21 cellular contexts compared by ENCODE assay signal in the genomic region with DNA sequence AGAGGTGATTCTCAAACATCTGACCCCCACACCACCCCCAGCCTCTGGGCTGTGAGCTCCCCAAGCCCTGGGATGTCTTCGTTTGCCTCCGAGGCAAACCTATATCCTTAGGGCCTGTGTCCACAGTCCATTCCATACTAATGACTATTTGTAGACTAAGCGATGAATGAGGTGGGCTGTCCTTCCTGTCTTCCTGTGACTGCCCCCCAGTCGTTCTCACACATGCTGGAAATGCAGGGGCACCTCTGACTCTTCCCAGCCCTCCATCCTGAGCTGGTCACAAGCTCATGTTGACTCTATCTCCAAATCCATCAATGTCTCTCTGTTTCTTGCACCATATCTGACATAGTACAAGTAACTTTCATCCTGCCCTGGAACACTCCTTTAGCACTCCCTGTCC. TPM values are rescaled to one million over a fixed set of nuclear protein-coding genes. Genes with fewer than 3 reads are reported as not detected.
A peak's percentile ranks its signal among the peaks of the same experiment; 100 is the strongest.
DNase-seq lines count a peak whose midpoint lies in the region; ATAC-seq and TF ChIP-seq lines count a peak whose summit lies in the region.
"Had no signal": no experiment of that assay in that cellular context is flagged by ENCODE, and none has a peak within 500 bp of the region (broad histone marks: within the 10 kb centered on the region; RNA-seq: fewer than 3 reads in every experiment).

No MANE protein-coding gene starts in this region.

- peaks cover 25% of the 10 kb centered on the region for H3K4me1 ChIP-seq in CD4-positive, alpha-beta memory T cell (ENCODE audit: insufficient read depth, low read length)
- peaks cover 12 to 13% of the 10 kb centered on the region in 2 donors for H3K4me1 ChIP-seq in naive thymus-derived CD4-positive, alpha-beta T cell (ENCODE audit: control insufficient read depth in 2 of 2, insufficient read depth in 2 of 2, low read length in 2 of 2)
- peaks cover 0 to 40% of the 10 kb centered on the region in 2 donors for H3K4me1 ChIP-seq in right atrium auricular region

- TF ChIP-seq CTCF in right atrium auricular region (IDR thresholded peaks at IDR 0.05): no peak

- POLR2A ChIA-PET in activated CD4-positive, alpha-beta T cell treated with anti-CD3 and anti-CD28 coated beads, Interleukin-2, amount 10 ng/mL, durations not matched to agents 7 days and 5 days (lab: Charles Lee): interaction anchor here (0.9 kb wide), 1 partner anchor 9 kb away, joined by 3 read pairs; no protein-coding TSS in a partner anchor
- POLR2A ChIA-PET in CD4-positive, alpha-beta memory T cell (lab: Charles Lee; ENCODE audit: partially characterized antibody): no interaction called here
- POLR2A ChIA-PET in naive thymus-derived CD4-positive, alpha-beta T cell (lab: Charles Lee): interaction anchor here (0.6 to 1.0 kb wide), 2 partner anchors 26 to 194 kb away, joined by 3 to 4 read pairs; no protein-coding TSS in a partner anchor

- no peaks in the 10 kb centered on the region for H3K27me3 ChIP-seq in CD4-positive, alpha-beta memory T cell (ENCODE audit: insufficient read depth, low read length)
- no peaks in the 10 kb centered on the region for H3K27me3 ChIP-seq in naive thymus-derived CD4-positive, alpha-beta T cell (ENCODE audit: control insufficient read depth in 2 of 2, insufficient read depth in 2 of 2, low read length in 2 of 2)
- no peaks in the 10 kb centered on the region for H3K27me3 ChIP-seq in right atrium auricular region
- H3K27me3 ChIP-seq: BLaER1 had no signal

- H3K36me3 ChIP-seq in CD4-positive, alpha-beta memory T cell (ENCODE audit: insufficient read depth, low read length): peaks cover 48% of the 10 kb centered on the region
- peaks cover 18 to 72% (median 24%) of the 10 kb centered on the region in 3 experiments for H3K36me3 ChIP-seq in naive thymus-derived CD4-positive, alpha-beta T cell (ENCODE audit: control insufficient read depth in 2 of 3, insufficient read depth in 3 of 3, low read length in 3 of 3)
- peaks cover 21% of the 10 kb centered on the region for H3K36me3 ChIP-seq in right atrium auricular region
- H3K36me3 ChIP-seq: HAP-1 had no signal

- H3K4me3 ChIP-seq in CD4-positive, alpha-beta memory T cell (ENCODE audit: low read length in 2 of 2): no peak overlapping the region
- H3K4me3 ChIP-seq in naive thymus-derived CD4-positive, alpha-beta T cell (ENCODE audit: low read length): no peak overlapping the region
- no peak overlapping the region for H3K4me3 ChIP-seq in right atrium auricular region
- H3K4me3 ChIP-seq: BLaER1, HAP-1 had no signal

- H3K36me3 Mint-ChIP-seq in activated CD4-positive, alpha-beta T cell treated with anti-CD3 and anti-CD28 coated beads, Interleukin-2, amount 10 ng/mL, durations not matched to agents 7 days and 5 days (ENCODE audit: low read depth): peaks cover 50% of the 10 kb centered on the region
- peaks cover 25 to 60% of the 10 kb centered on the region in 2 donors for H3K36me3 Mint-ChIP-seq in CD4-positive, alpha-beta memory T cell
- peaks cover 3 to 34% (median 24%) of the 10 kb centered on the region in 5 donors for H3K36me3 Mint-ChIP-seq in naive thymus-derived CD4-positive, alpha-beta T cell

- H3K9me3 Mint-ChIP-seq in activated CD4-positive, alpha-beta T cell treated with anti-CD3 and anti-CD28 coated beads, Interleukin-2, amount 10 ng/mL, durations not matched to agents 7 days and 5 days: no peaks in the 10 kb centered on the region
- no peaks in the 10 kb centered on the region for H3K9me3 Mint-ChIP-seq in CD4-positive, alpha-beta memory T cell
- H3K9me3 Mint-ChIP-seq in naive thymus-derived CD4-positive, alpha-beta T cell: peaks cover 0 to 2% (median 0%) of the 10 kb centered on the region in 11 donors

- H3K4me3 Mint-ChIP-seq in activated CD4-positive, alpha-beta T cell treated with anti-CD3 and anti-CD28 coated beads, Interleukin-2, amount 10 ng/mL, durations not matched to agents 7 days and 5 days: no peak overlapping the region
- peak overlapping the region in 2 of 8 donors; percentile 11 to 49 for H3K4me3 Mint-ChIP-seq in CD4-positive, alpha-beta memory T cell
- H3K4me3 Mint-ChIP-seq in naive thymus-derived CD4-positive, alpha-beta T cell: peak overlapping the region in 1 of 10 donors; percentile 39

- intact Hi-C loops in CD4-positive, alpha-beta memory T cell (cut with micrococcal nuclease): no loop called here
- intact Hi-C loops in naive thymus-derived CD4-positive, alpha-beta T cell (cut with micrococcal nuclease): loop anchor here in 1 of 2 donors (10.0 kb wide), 1 partner anchor 776 kb away; the partner anchor contains the start of gene FAM168A

- no peak for ATAC-seq in naive thymus-derived CD4-positive, alpha-beta T cell
- no peak for ATAC-seq in GM18861 (IDR thresholded peaks at IDR 0.05; ENCODE audit: unreplicated experiment)

- H3K27ac ChIP-seq in CD4-positive, alpha-beta memory T cell (ENCODE audit: low read depth, low read length): no peak overlapping the region
- peak overlapping the region; percentile 12 for H3K27ac ChIP-seq in naive thymus-derived CD4-positive, alpha-beta T cell (ENCODE audit: low read depth, low read length)
- no peak overlapping the region for H3K27ac ChIP-seq in right atrium auricular region
- H3K27ac ChIP-seq: BLaER1 had no signal

- H3K27me3 Mint-ChIP-seq in activated CD4-positive, alpha-beta T cell treated with anti-CD3 and anti-CD28 coated beads, Interleukin-2, amount 10 ng/mL, durations not matched to agents 7 days and 5 days: no peaks in the 10 kb centered on the region
- no peaks in the 10 kb centered on the region for H3K27me3 Mint-ChIP-seq in CD4-positive, alpha-beta memory T cell
- H3K27me3 Mint-ChIP-seq in naive thymus-derived CD4-positive, alpha-beta T cell: no peaks in the 10 kb centered on the region

- H3K9me3 ChIP-seq in CD4-positive, alpha-beta memory T cell (ENCODE audit: control insufficient read depth in 1 of 2, low read length in 2 of 2): no peaks in the 10 kb centered on the region
- H3K9me3 ChIP-seq in naive thymus-derived CD4-positive, alpha-beta T cell (ENCODE audit: control insufficient read depth in 2 of 3, low read length in 3 of 3): no peaks in the 10 kb centered on the region
- no peaks in the 10 kb centered on the region for H3K9me3 ChIP-seq in right atrium auricular region
- H3K9me3 ChIP-seq: BLaER1, HAP-1 had no signal

- H3K4me1 Mint-ChIP-seq in activated CD4-positive, alpha-beta T cell treated with anti-CD3 and anti-CD28 coated beads, Interleukin-2, amount 10 ng/mL, durations not matched to agents 7 days and 5 days: peaks cover 26% of the 10 kb centered on the region
- H3K4me1 Mint-ChIP-seq in CD4-positive, alpha-beta memory T cell: peaks cover 19 to 52% (median 36%) of the 10 kb centered on the region in 4 donors
- peaks cover 15 to 49% (median 37%) of the 10 kb centered on the region in 7 donors for H3K4me1 Mint-ChIP-seq in naive thymus-derived CD4-positive, alpha-beta T cell

- peak overlapping the region; percentile 6 for H3K27ac Mint-ChIP-seq in activated CD4-positive, alpha-beta T cell treated with anti-CD3 and anti-CD28 coated beads, Interleukin-2, amount 10 ng/mL, durations not matched to agents 7 days and 5 days
- H3K27ac Mint-ChIP-seq in CD4-positive, alpha-beta memory T cell: peak overlapping the region in 4 of 7 donors; percentile 4 to 100 (median 68)
- H3K27ac Mint-ChIP-seq in naive thymus-derived CD4-positive, alpha-beta T cell: peak overlapping the region in 7 of 9 donors; percentile 23 to 83 (median 62)

- DNase-seq in activated CD4-positive, alpha-beta T cell treated with anti-CD3 and anti-CD28 coated beads, Interleukin-2, amount 10 ng/mL, durations not matched to agents 7 days and 5 days: no peak
- DNase-seq in activated CD4-positive, alpha-beta T cell treated with anti-CD3 and anti-CD28 coated beads, Interleukin-2, amount 50 U/mL, for 48 hours: no peak
- no peak for DNase-seq in CD4-positive, alpha-beta memory T cell
- peak; percentile 78 for DNase-seq in RKO (ENCODE audit: low spot score)
- no peak for DNase-seq in naive thymus-derived CD4-positive, alpha-beta T cell
- DNase-seq in right atrium auricular region (ENCODE audit: low spot score): no peak
- no peak for DNase-seq in nucleus accumbens (lab: John Stamatoyannopoulos, UW)
- DNase-seq: COR-L47, KBM-7, MV-4-11, NCI-H1417 treated with DMSO at 0.1 percent for 48 hours, NCI-H1930, NCI-H2171, NCI-H446, NCI-H748 treated with DMSO at 0.1 percent for 48 hours, OCI-M1, RPMI8226, SIG-M5 had no signal

- CTCF ChIA-PET in activated CD4-positive, alpha-beta T cell treated with anti-CD3 and anti-CD28 coated beads, Interleukin-2, amount 10 ng/mL, durations not matched to agents 7 days and 5 days (lab: Charles Lee): interaction anchor here (0.6 to 1.5 kb wide), 4 partner anchors 11 to 950 kb away, joined by 3 to 4 read pairs (median 4); partner anchors contain the start of gene STARD10
- CTCF ChIA-PET in CD4-positive, alpha-beta memory T cell (lab: Charles Lee; ENCODE audit: partially characterized antibody): interaction anchor here (0.6 to 2.1 kb wide), 4 partner anchors 9 to 74 kb away, joined by 3 to 5 read pairs (median 4); partner anchors contain the start of gene STARD10
- CTCF ChIA-PET in naive thymus-derived CD4-positive, alpha-beta T cell (lab: Charles Lee): no interaction called here

RNA-seq across cellular contexts. Expression of gene ATG16L2, which starts 4.8 kb away (rescaled TPM):
- total RNA-seq in activated CD4-positive, alpha-beta T cell treated with anti-CD3 and anti-CD28 coated beads, Interleukin-2, amount 10 ng/mL, durations not matched to agents 7 days and 5 days: 100 to 1,000 TPM; 108 to 113 TPM
- total RNA-seq in CD4-positive, alpha-beta memory T cell: 100 to 1,000 TPM; 194 to 202 TPM
- polyA plus RNA-seq in CD4-positive, alpha-beta memory T cell: 10 to 100 TPM; 13.2 to 24.1 TPM
- total RNA-seq in naive thymus-derived CD4-positive, alpha-beta T cell: 100 to 1,000 TPM in 4 of 5 experiments, 10 to 100 TPM in 1; 99.5 to 199 (median 166) TPM
- polyA plus RNA-seq in naive thymus-derived CD4-positive, alpha-beta T cell: 10 to 100 TPM; 12.8 to 19.9 TPM
- 10 to 100 TPM in 1 of 2 donors, 1 to 10 TPM in 1; 9.0 to 10.0 TPM for total RNA-seq in right atrium auricular region

RNA-seq across cellular contexts. Expression of gene STARD10, which starts 25.1 kb away (rescaled TPM):
- total RNA-seq in activated CD4-positive, alpha-beta T cell treated with anti-CD3 and anti-CD28 coated beads, Interleukin-2, amount 10 ng/mL, durations not matched to agents 7 days and 5 days: 1 to 10 TPM; 4.5 to 6.4 TPM
- 10 to 100 TPM; 23.0 to 23.5 TPM for total RNA-seq in CD4-positive, alpha-beta memory T cell
- 10 to 100 TPM; 24.9 to 27.0 TPM for polyA plus RNA-seq in CD4-positive, alpha-beta memory T cell
- total RNA-seq in naive thymus-derived CD4-positive, alpha-beta T cell: 10 to 100 TPM; 10.9 to 26.1 (median 16.4) TPM
- polyA plus RNA-seq in naive thymus-derived CD4-positive, alpha-beta T cell: 10 to 100 TPM; 18.4 to 20.0 TPM
- total RNA-seq in right atrium auricular region: 100 to 1,000 TPM in 1 of 2 donors, 10 to 100 TPM in 1; 77.0 to 112 TPM

Comparison
In these comparisons a context has a peak if more than half of its experiments do, and no peak if none do; other contexts are left out.
1. H3K27ac Mint-ChIP-seq: peak in every context shown above with its lines; median percentile 68 in CD4-positive, alpha-beta memory T cell; 62 in naive thymus-derived CD4-positive, alpha-beta T cell; 6 in activated CD4-positive, alpha-beta T cell treated with anti-CD3 and anti-CD28 coated beads, Interleukin-2, amount 10 ng/mL, durations not matched to agents 7 days and 5 days.
2. RNA of gene ATG16L2, which starts 4.8 kb away (total RNA-seq): 194 to 202 TPM in CD4-positive, alpha-beta memory T cell, 99.5 to 199 TPM in naive thymus-derived CD4-positive, alpha-beta T cell and 108 to 113 TPM in activated CD4-positive, alpha-beta T cell treated with anti-CD3 and anti-CD28 coated beads, Interleukin-2, amount 10 ng/mL, durations not matched to agents 7 days and 5 days; 9.0 to 10.0 TPM in right atrium auricular region; every median in the first group is over 4 times any median in the second.